In the genomic region with DNA sequence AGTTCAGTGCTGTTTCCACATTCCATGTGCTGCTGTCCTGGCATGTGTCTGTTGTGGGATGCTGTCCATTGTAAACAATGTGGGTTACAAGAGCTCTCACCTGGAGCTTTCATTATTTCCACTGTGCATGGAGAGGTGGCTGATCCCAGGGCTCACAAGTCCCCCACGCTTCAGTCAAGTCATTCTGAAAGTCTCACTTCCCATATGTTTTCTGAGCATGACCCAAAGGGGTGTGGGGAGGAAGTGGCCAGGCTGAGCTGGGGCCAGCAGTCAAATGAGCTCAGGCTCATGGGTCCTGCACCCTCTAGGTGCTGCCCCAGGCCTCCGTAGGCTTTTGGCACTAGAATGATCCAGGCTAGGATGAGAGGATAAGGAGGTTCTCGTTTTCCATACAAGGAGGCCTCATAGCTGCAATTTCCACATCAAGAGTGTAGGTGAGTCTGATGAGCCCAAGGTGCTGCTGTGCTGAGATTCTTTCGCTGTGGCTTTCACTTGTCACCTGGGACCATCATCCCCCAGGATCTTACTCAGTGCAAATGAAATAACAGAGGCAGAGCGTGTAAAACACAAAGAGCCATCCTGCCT, we compare ENCODE assay signal across 8 cellular contexts. TPM values are rescaled to one million over a fixed set of nuclear protein-coding genes. Genes with fewer than 3 reads are reported as not detected.
DNase-seq lines count a peak whose midpoint lies in the region; ATAC-seq, FAIRE-seq and TF ChIP-seq lines count a peak whose summit lies in the region.

No MANE protein-coding gene starts in this region.

- peak overlapping the region; percentile 33 for H3K27ac ChIP-seq in C4-2B
- no peak overlapping the region for H3K27ac ChIP-seq in A673 (ENCODE audit: low read depth, low read length, poor library complexity, severe bottlenecking)

- peaks cover 99% of the 10 kb centered on the region for H3K36me3 Mint-ChIP-seq in activated CD8-positive, alpha-beta T cell treated with anti-CD3 and anti-CD28 coated beads for 36 hours (ENCODE audit: low read depth)

- FAIRE-seq in urothelium cell line (lab: Jason Lieb, UNC), result no peak

- H3K4me3 ChIP-seq in A673 (ENCODE audit: low read depth, low read length, poor library complexity, severe bottlenecking), result no peak overlapping the region

- ATAC-seq in GM19035 (IDR thresholded peaks at IDR 0.05; ENCODE audit: unreplicated experiment) (peak; percentile 78), HG03103 (IDR thresholded peaks at IDR 0.05; ENCODE audit: low read depth, unreplicated experiment) (peak; percentile 71), sciatic nerve (peak; percentile 75)
- ATAC-seq in activated CD8-positive, alpha-beta T cell treated with anti-CD3 and anti-CD28 coated beads for 36 hours, result peak; percentile 61

- H3K36me3 ChIP-seq in A673 (ENCODE audit: insufficient read depth, low read length, poor library complexity, severe bottlenecking), result no peaks in the 10 kb centered on the region

- peaks cover 5% of the 10 kb centered on the region for H3K4me1 ChIP-seq in A673 (ENCODE audit: insufficient read depth, low read length, poor library complexity, severe bottlenecking)

- TF ChIP-seq CTCF in C4-2B (conservative IDR thresholded peaks at IDR 0.05), result no peak
- TF ChIP-seq CTCF in activated CD8-positive, alpha-beta T cell treated with anti-CD3 and anti-CD28 coated beads for 36 hours (IDR thresholded peaks at IDR 0.05), result no peak
- no peak for TF ChIP-seq CTCF in A673 (conservative IDR thresholded peaks at IDR 0.05; ENCODE audit: low read depth, low read length)

- H3K9me3 ChIP-seq in A673 (ENCODE audit: low read depth, low read length, poor library complexity, severe bottlenecking), result no peaks in the 10 kb centered on the region

- H3K4me3 Mint-ChIP-seq in activated CD8-positive, alpha-beta T cell treated with anti-CD3 and anti-CD28 coated beads for 36 hours, result peak overlapping the region; percentile 98

- POLR2A ChIA-PET in activated CD8-positive, alpha-beta T cell treated with anti-CD3 and anti-CD28 coated beads for 36 hours (lab: Charles Lee), result interaction anchor here (0.8 to 7.5 kb wide), 10 partner anchors 9 to 27 kb away, joined by 3 to 37 read pairs (median 7); a partner anchor contains a TSS
- POLR2A ChIA-PET in A673 (lab: Charles Lee; ENCODE audit: low non-redundant PET), result no interaction called here

- no peaks in the 10 kb centered on the region for H3K27me3 Mint-ChIP-seq in activated CD8-positive, alpha-beta T cell treated with anti-CD3 and anti-CD28 coated beads for 36 hours

- H3K9me3 Mint-ChIP-seq in activated CD8-positive, alpha-beta T cell treated with anti-CD3 and anti-CD28 coated beads for 36 hours, result no peaks in the 10 kb centered on the region

- CTCF ChIA-PET in activated CD8-positive, alpha-beta T cell treated with anti-CD3 and anti-CD28 coated beads for 36 hours (lab: Charles Lee), result interaction anchor here (0.8 to 7.3 kb wide), 7 partner anchors 11 to 146 kb away, joined by 3 to 58 read pairs (median 6); a partner anchor contains a TSS
- CTCF ChIA-PET in A673 (lab: Charles Lee), result no interaction called here

- BruUV-seq in A673 (replicated peaks; lab: Mats Ljungman, UMichigan), result no TSS peak

- peak overlapping the region; percentile 98 for H3K27ac Mint-ChIP-seq in activated CD8-positive, alpha-beta T cell treated with anti-CD3 and anti-CD28 coated beads for 36 hours

- peaks cover 56% of the 10 kb centered on the region for H3K4me1 Mint-ChIP-seq in activated CD8-positive, alpha-beta T cell treated with anti-CD3 and anti-CD28 coated beads for 36 hours (ENCODE audit: low read depth)

- DNase-seq in activated CD8-positive, alpha-beta T cell treated with anti-CD3 and anti-CD28 coated beads for 36 hours, result peak; percentile 72
- DNase-seq in sciatic nerve (ENCODE audit: low spot score) (no peak), ecto neural progenitor cell (ENCODE audit: low spot score) (no peak), urothelium cell line (ENCODE audit: low spot score) (no peak), A673 (ENCODE audit: low spot score) (no peak)

- intact Hi-C loops in activated CD8-positive, alpha-beta T cell treated with anti-CD3 and anti-CD28 coated beads for 36 hours (cut with micrococcal nuclease), result no loop called here
- intact Hi-C loops in sciatic nerve (cut with DNase I) (no loop called here), A673 (cut with micrococcal nuclease; ENCODE audit: unreplicated experiment) (no loop called here)

- H3K27me3 ChIP-seq in A673 (replicated peaks; ENCODE audit: insufficient read depth, low read depth, low read length, poor library complexity), result no peaks in the 10 kb centered on the region

RNA-seq across cellular contexts. Expression of a gene that starts 22.0 kb away (rescaled TPM):
- 1 to 10 TPM; 6.7 to 6.9 TPM for total RNA-seq in activated CD8-positive, alpha-beta T cell treated with anti-CD3 and anti-CD28 coated beads for 36 hours
- total RNA-seq in sciatic nerve (6.1 TPM), A673 (2021) (0.54 and 2.1 TPM in 2 replicates)
